1 cellular context compared by ENCODE assay signal in the genomic region with DNA sequence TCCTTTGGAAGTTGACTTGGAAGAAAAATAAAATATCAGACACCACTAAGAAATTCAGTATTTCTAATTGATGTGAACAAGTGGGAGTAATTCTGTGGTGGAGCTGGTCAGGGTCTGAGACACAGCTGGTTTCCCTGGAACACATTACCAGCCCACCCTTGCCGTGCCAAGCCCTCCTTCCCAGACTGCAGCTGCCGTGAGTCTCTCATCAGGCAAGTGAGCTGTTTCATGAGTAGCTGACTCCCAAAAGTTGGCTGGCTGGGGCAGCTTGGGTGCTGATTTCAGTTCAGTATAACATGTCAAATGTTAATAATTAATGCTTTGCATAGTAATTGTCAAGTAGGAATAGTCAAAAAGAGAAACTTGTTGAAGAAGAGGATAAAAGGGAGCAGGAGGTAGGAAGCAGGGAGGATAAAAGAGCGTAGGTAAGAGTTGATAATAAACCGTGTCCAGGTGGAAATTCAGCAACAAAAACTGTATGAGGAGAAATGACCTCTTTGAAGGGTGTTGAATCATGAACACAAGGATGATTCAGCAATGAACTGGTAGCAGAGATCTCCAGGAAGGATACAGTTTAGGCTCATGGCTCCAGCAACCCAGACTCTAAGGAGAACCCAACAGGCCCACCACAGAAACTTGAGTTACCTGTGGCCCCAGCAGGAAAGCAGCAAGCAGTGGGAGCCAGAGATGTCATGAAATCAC.
A peak's percentile ranks its signal among the peaks of the same experiment; 100 is the strongest.
TF ChIP-seq lines count a peak whose summit lies in the region.

No MANE protein-coding gene starts in this region.

TF ChIP-seq in K562, 482 proteins besides CTCF, POLR2A, EP300 and RAD21 (continued from another document):
- TF ChIP-seq, protein P1, sequence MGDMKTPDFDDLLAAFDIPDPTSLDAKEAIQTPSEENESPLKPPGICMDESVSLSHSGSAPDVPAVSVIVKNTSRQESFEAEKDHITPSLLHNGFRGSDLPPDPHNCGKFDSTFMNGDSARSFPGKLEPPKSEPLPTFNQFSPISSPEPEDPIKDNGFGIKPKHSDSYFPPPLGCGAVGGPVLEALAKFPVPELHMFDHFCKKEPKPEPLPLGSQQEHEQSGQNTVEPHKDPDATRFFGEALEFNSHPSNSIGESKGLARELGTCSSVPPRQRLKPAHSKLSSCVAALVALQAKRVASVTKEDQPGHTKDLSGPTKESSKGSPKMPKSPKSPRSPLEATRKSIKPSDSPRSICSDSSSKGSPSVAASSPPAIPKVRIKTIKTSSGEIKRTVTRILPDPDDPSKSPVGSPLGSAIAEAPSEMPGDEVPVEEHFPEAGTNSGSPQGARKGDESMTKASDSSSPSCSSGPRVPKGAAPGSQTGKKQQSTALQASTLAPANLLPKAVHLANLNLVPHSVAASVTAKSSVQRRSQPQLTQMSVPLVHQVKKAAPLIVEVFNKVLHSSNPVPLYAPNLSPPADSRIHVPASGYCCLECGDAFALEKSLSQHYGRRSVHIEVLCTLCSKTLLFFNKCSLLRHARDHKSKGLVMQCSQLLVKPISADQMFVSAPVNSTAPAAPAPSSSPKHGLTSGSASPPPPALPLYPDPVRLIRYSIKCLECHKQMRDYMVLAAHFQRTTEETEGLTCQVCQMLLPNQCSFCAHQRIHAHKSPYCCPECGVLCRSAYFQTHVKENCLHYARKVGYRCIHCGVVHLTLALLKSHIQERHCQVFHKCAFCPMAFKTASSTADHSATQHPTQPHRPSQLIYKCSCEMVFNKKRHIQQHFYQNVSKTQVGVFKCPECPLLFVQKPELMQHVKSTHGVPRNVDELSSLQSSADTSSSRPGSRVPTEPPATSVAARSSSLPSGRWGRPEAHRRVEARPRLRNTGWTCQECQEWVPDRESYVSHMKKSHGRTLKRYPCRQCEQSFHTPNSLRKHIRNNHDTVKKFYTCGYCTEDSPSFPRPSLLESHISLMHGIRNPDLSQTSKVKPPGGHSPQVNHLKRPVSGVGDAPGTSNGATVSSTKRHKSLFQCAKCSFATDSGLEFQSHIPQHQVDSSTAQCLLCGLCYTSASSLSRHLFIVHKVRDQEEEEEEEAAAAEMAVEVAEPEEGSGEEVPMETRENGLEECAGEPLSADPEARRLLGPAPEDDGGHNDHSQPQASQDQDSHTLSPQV (IDR thresholded peaks at IDR 0.05): peak; percentile 88
- TF ChIP-seq SIN3A (IDR thresholded peaks at IDR 0.05; ENCODE audit: borderline replicate concordance in 2 of 2, control insufficient read depth in 1 of 2, low read depth in 2 of 2, low read length in 2 of 2) (no peak), NCOA6 (IDR thresholded peaks at IDR 0.05) (no peak), ZNF316 (IDR thresholded peaks at IDR 0.05) (peak; percentile 83), STAT5B (CRISPR knock-in tag; IDR thresholded peaks at IDR 0.05) (no peak), L3MBTL2 (IDR thresholded peaks at IDR 0.05) (0 out of 2 replicates have a peak, but pooled peaks have one; percentile 17), NCOA4 (IDR thresholded peaks at IDR 0.05; ENCODE audit: partially characterized antibody) (no peak), C11orf30 (IDR thresholded peaks at IDR 0.05; ENCODE audit: low read depth) (peak; percentile 85), TCF7 (IDR thresholded peaks at IDR 0.05; ENCODE audit: borderline replicate concordance) (no peak), EP400 (IDR thresholded peaks at IDR 0.05) (peak; percentile 33; the same call in 1 of the 2 replicates), HNRNPLL (IDR thresholded peaks at IDR 0.05; ENCODE audit: low read depth, low read length, poor library complexity, severe bottlenecking) (no peak), KDM2B (CRISPR knock-in tag; IDR thresholded peaks at IDR 0.05) (no peak), TAF7 (tag; IDR thresholded peaks at IDR 0.05) (no peak), NR2C2 (CRISPR knock-in tag; IDR thresholded peaks at IDR 0.05) (no peak), NR2C2 (tag; IDR thresholded peaks at IDR 0.05) (peak; percentile 76), XRCC5 (IDR thresholded peaks at IDR 0.05; ENCODE audit: low read depth, low read length) (no peak), ZNF133 (CRISPR knock-in tag; IDR thresholded peaks at IDR 0.05) (no peak), MEIS2 (IDR thresholded peaks at IDR 0.05; ENCODE audit: partially characterized antibody) (peak; percentile 18), MAFK (IDR thresholded peaks at IDR 0.05; ENCODE audit: low read length) (peak; percentile 71), HIVEP1 (CRISPR knock-in tag; IDR thresholded peaks at IDR 0.05) (no peak), ZNF41 (CRISPR knock-in tag; conservative IDR thresholded peaks at IDR 0.05) (no peak), ZNF644 (tag; IDR thresholded peaks at IDR 0.05; ENCODE audit: low read depth) (no peak)
- TF ChIP-seq, protein P2, sequence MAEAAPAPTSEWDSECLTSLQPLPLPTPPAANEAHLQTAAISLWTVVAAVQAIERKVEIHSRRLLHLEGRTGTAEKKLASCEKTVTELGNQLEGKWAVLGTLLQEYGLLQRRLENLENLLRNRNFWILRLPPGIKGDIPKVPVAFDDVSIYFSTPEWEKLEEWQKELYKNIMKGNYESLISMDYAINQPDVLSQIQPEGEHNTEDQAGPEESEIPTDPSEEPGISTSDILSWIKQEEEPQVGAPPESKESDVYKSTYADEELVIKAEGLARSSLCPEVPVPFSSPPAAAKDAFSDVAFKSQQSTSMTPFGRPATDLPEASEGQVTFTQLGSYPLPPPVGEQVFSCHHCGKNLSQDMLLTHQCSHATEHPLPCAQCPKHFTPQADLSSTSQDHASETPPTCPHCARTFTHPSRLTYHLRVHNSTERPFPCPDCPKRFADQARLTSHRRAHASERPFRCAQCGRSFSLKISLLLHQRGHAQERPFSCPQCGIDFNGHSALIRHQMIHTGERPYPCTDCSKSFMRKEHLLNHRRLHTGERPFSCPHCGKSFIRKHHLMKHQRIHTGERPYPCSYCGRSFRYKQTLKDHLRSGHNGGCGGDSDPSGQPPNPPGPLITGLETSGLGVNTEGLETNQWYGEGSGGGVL (CRISPR knock-in tag; IDR thresholded peaks at IDR 0.05): no peak
- TF ChIP-seq, protein P3, sequence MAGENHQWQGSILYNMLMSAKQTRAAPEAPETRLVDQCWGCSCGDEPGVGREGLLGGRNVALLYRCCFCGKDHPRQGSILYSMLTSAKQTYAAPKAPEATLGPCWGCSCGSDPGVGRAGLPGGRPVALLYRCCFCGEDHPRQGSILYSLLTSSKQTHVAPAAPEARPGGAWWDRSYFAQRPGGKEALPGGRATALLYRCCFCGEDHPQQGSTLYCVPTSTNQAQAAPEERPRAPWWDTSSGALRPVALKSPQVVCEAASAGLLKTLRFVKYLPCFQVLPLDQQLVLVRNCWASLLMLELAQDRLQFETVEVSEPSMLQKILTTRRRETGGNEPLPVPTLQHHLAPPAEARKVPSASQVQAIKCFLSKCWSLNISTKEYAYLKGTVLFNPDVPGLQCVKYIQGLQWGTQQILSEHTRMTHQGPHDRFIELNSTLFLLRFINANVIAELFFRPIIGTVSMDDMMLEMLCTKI (IDR thresholded peaks at IDR 0.05; ENCODE audit: partially characterized antibody): no peak
- TF ChIP-seq, protein P4, sequence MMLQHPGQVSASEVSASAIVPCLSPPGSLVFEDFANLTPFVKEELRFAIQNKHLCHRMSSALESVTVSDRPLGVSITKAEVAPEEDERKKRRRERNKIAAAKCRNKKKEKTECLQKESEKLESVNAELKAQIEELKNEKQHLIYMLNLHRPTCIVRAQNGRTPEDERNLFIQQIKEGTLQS (IDR thresholded peaks at IDR 0.05): peak; percentile 29; the same call in 1 of the 2 replicates
- TF ChIP-seq, protein P4 (CRISPR knock-in tag; conservative IDR thresholded peaks at IDR 0.05): no peak
- TF ChIP-seq, protein P5, sequence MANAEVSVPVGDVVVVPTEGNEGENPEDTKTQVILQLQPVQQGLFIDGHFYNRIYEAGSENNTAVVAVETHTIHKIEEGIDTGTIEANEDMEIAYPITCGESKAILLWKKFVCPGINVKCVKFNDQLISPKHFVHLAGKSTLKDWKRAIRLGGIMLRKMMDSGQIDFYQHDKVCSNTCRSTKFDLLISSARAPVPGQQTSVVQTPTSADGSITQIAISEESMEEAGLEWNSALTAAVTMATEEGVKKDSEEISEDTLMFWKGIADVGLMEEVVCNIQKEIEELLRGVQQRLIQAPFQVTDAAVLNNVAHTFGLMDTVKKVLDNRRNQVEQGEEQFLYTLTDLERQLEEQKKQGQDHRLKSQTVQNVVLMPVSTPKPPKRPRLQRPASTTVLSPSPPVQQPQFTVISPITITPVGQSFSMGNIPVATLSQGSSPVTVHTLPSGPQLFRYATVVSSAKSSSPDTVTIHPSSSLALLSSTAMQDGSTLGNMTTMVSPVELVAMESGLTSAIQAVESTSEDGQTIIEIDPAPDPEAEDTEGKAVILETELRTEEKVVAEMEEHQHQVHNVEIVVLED (CRISPR knock-in tag; IDR thresholded peaks at IDR 0.05): no peak
- TF ChIP-seq, protein P6, sequence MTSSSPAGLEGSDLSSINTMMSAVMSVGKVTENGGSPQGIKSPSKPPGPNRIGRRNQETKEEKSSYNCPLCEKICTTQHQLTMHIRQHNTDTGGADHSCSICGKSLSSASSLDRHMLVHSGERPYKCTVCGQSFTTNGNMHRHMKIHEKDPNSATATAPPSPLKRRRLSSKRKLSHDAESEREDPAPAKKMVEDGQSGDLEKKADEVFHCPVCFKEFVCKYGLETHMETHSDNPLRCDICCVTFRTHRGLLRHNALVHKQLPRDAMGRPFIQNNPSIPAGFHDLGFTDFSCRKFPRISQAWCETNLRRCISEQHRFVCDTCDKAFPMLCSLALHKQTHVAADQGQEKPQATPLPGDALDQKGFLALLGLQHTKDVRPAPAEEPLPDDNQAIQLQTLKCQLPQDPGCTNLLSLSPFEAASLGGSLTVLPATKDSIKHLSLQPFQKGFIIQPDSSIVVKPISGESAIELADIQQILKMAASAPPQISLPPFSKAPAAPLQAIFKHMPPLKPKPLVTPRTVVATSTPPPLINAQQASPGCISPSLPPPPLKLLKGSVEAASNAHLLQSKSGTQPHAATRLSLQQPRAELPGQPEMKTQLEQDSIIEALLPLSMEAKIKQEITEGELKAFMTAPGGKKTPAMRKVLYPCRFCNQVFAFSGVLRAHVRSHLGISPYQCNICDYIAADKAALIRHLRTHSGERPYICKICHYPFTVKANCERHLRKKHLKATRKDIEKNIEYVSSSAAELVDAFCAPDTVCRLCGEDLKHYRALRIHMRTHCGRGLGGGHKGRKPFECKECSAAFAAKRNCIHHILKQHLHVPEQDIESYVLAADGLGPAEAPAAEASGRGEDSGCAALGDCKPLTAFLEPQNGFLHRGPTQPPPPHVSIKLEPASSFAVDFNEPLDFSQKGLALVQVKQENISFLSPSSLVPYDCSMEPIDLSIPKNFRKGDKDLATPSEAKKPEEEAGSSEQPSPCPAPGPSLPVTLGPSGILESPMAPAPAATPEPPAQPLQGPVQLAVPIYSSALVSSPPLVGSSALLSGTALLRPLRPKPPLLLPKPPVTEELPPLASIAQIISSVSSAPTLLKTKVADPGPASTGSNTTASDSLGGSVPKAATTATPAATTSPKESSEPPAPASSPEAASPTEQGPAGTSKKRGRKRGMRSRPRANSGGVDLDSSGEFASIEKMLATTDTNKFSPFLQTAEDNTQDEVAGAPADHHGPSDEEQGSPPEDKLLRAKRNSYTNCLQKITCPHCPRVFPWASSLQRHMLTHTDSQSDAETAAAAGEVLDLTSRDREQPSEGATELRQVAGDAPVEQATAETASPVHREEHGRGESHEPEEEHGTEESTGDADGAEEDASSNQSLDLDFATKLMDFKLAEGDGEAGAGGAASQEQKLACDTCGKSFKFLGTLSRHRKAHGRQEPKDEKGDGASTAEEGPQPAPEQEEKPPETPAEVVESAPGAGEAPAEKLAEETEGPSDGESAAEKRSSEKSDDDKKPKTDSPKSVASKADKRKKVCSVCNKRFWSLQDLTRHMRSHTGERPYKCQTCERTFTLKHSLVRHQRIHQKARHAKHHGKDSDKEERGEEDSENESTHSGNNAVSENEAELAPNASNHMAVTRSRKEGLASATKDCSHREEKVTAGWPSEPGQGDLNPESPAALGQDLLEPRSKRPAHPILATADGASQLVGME (CRISPR knock-in tag; IDR thresholded peaks at IDR 0.05): no peak
- TF ChIP-seq, protein P7, sequence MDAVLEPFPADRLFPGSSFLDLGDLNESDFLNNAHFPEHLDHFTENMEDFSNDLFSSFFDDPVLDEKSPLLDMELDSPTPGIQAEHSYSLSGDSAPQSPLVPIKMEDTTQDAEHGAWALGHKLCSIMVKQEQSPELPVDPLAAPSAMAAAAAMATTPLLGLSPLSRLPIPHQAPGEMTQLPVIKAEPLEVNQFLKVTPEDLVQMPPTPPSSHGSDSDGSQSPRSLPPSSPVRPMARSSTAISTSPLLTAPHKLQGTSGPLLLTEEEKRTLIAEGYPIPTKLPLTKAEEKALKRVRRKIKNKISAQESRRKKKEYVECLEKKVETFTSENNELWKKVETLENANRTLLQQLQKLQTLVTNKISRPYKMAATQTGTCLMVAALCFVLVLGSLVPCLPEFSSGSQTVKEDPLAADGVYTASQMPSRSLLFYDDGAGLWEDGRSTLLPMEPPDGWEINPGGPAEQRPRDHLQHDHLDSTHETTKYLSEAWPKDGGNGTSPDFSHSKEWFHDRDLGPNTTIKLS (IDR thresholded peaks at IDR 0.05; ENCODE audit: borderline replicate concordance, low read depth): no peak
TF ChIP-seq in K562: peak in this region for 25.
